ENCODE assay signal across 9 cellular contexts in the genomic region with DNA sequence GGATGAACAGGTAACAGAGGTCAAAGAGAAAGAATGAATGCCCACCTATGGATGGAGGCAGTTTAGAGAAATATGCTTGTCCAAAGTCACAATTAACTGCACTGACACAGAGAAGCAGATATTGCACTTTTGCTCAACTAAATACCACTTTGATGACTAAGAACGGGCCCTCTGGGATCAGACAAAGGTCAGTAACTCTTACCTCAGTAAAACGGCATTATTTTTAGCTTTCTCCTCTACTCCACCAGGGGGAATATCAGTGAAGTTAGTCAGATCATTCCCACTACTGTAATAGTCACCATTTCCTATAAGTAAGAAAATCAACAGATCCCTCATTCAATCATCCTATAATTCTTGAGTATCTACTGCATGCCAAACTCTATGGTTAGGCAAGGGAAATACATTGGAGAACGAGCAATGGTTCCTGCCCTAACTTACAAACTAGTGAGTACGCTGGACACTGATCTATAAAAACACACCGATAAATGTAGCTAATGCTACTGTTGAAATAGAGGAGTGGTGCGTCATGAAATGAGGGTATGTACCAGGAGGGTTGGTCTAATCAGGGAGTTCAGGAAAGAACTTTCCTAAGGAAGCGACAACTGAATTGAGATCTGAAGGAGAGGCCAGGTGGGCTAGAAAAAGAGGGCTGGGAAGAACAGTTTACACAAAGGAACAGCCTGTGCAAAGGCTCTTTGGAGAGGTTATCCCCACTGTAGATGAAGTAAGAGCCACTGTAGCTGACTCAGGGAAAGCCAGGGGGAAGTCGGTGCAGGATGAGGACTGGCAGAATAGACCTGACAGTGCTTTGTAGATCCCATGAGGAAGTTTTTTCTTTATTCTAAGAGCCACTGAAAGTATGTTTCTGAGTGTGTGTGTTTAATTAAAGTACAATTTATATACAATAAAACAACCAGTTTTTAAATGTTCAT. TPM values are rescaled to one million over a fixed set of nuclear protein-coding genes. Genes with fewer than 3 reads are reported as not detected.
A peak's percentile ranks its signal among the peaks of the same experiment; 100 is the strongest.
DNase-seq lines count a peak whose midpoint lies in the region; ATAC-seq and TF ChIP-seq lines count a peak whose summit lies in the region.
"Had no signal": no experiment of that assay in that cellular context is flagged by ENCODE, and none has a peak within 500 bp of the region (broad histone marks: within the 10 kb centered on the region; RNA-seq: fewer than 3 reads in every experiment).

No MANE protein-coding gene starts in this region.

- 71 to 74% (median 72%) methylated on average over 8 of the region's 8 CpGs for WGBS in ovary, 3 donors

- peak; percentile 45 to 50 for TF ChIP-seq CTCF in fibroblast of lung (conservative IDR thresholded peaks at IDR 0.05 in 1 of 2, IDR thresholded peaks at IDR 0.05 in 1 of 2; ENCODE audit: low read depth in 1 of 2, low read length in 2 of 2)
- peak in 2 of 3 donors; percentile 16 to 42 for TF ChIP-seq CTCF in ovary (IDR thresholded peaks at IDR 0.05)

- ATAC-seq in HG03378 (IDR thresholded peaks at IDR 0.05; ENCODE audit: unreplicated experiment) (no peak), HG03196 (IDR thresholded peaks at IDR 0.05; ENCODE audit: unreplicated experiment) (no peak)

- intact Hi-C loops in ovary (cut with DNase I) = no loop called here

- H3K27ac ChIP-seq in fibroblast of lung (ENCODE audit: insufficient read depth, low read length) (peak overlapping the region; percentile 43), ovary (no peak overlapping the region)

- no peak overlapping the region for H3K9ac ChIP-seq in fibroblast of lung (ENCODE audit: insufficient read depth, low read length)

- no peak for TF ChIP-seq POLR2A in ovary (IDR thresholded peaks at IDR 0.05)

- peaks cover 16% of the 10 kb centered on the region for H3K4me1 ChIP-seq in fibroblast of lung (ENCODE audit: control insufficient read depth, extremely low read depth, insufficient read depth, low read length)
- H3K4me1 ChIP-seq in ovary (ENCODE audit: insufficient read depth) = no peaks in the 10 kb centered on the region

- H3K9me3 ChIP-seq in fibroblast of lung (ENCODE audit: control insufficient read depth, insufficient read depth, low read depth, low read length) (no peaks in the 10 kb centered on the region), ovary (no peaks in the 10 kb centered on the region)

- no peaks in the 10 kb centered on the region for H4K20me1 ChIP-seq in fibroblast of lung (ENCODE audit: control insufficient read depth, extremely low read depth, insufficient read depth, low read length)

- H3K4me3 ChIP-seq in fibroblast of lung (replicated peaks in 1 of 4; ENCODE audit: control extremely low read depth in 1 of 4, insufficient read depth in 1 of 4, low read depth in 3 of 4, low read length in 4 of 4) = no peak overlapping the region
- no peak overlapping the region for H3K4me3 ChIP-seq in ovary

- peaks cover 7% of the 10 kb centered on the region for H3K36me3 ChIP-seq in fibroblast of lung (ENCODE audit: control insufficient read depth, insufficient read depth, low read length)
- no peaks in the 10 kb centered on the region for H3K36me3 ChIP-seq in ovary

- DNase-seq in EL (peak; percentile 92), RPMI7951 (ENCODE audit: low read depth) (peak; percentile 85), fibroblast of lung (ENCODE audit: low read depth in 2 of 2) (peak; percentile 91 to 93), ovary (peak in 2 of 5 donors; percentile 23 to 32), NCI-H2196 treated with DMSO at 0.1 percent for 48 hours (lab: John Stamatoyannopoulos, UW; ENCODE audit: unreplicated experiment) (no peak), DMS114 treated with DMSO at 0.1 percent for 48 hours (lab: John Stamatoyannopoulos, UW; ENCODE audit: unreplicated experiment) (no peak)
- DNase-seq: NCI-H524 treated with DMSO at 0.1 percent for 48 hours had no signal

- no peak overlapping the region for H2AFZ ChIP-seq in fibroblast of lung (ENCODE audit: low read length)

- TF ChIP-seq EP300 in ovary (IDR thresholded peaks at IDR 0.05) = no peak

- H3K4me2 ChIP-seq in fibroblast of lung (ENCODE audit: extremely low read depth, insufficient read depth, low read length) = peak overlapping the region; percentile 51

- H3K27me3 ChIP-seq in fibroblast of lung (ENCODE audit: control insufficient read depth, insufficient read depth, low read length) (no peaks in the 10 kb centered on the region), ovary (no peaks in the 10 kb centered on the region)

- no peaks in the 10 kb centered on the region for H3K79me2 ChIP-seq in fibroblast of lung (ENCODE audit: control insufficient read depth, insufficient read depth, low read length)

RNA-seq across cellular contexts. Expression of gene ECI2, which starts 9.2 kb away (rescaled TPM):
- total RNA-seq in RPMI7951 (2014; rRNA removed; shearing (Covaris generic)) = 154 and 176 TPM in 2 replicates
- 91.4 and 157 TPM in 2 replicates for total RNA-seq in fibroblast of lung
- 85.2 and 130 TPM in 2 replicates for polyA plus RNA-seq in fibroblast of lung
- polyA plus RNA-seq in fibroblast of lung (2012) = 107 and 162 TPM in 2 replicates
- polyA minus RNA-seq in fibroblast of lung (ENCODE audit: low replicate concordance) = 37.0 and 76.5 TPM in 2 replicates
- total RNA-seq in ovary = 10 to 100 TPM; 52.0 to 80.0 (median 67.1) TPM
- 100 to 1,000 TPM in 1 of 2 donors, 10 to 100 TPM in 1; 59.1 to 141 TPM for polyA plus RNA-seq in ovary

RNA-seq across cellular contexts. Expression of gene FAM217A, which starts 47.3 kb away (rescaled TPM):
- not detected in 2 replicates for total RNA-seq in RPMI7951 (2014; rRNA removed; shearing (Covaris generic))
- total RNA-seq in fibroblast of lung (not detected in 2 replicates), ovary (not detected)
- polyA plus RNA-seq in fibroblast of lung (not detected in 2 replicates), ovary (not detected)
- not detected in 2 replicates for polyA plus RNA-seq in fibroblast of lung (2012)
- not detected in 2 replicates for polyA minus RNA-seq in fibroblast of lung (ENCODE audit: low replicate concordance)

Comparison
In these comparisons a context has a peak if more than half of its experiments do, and no peak if none do; other contexts are left out.
1. DNase-seq: peak in EL (single experiment), RPMI7951 (single experiment) and fibroblast of lung (2 of 2); none in NCI-H2196 treated with DMSO at 0.1 percent for 48 hours (single experiment) and DMS114 treated with DMSO at 0.1 percent for 48 hours (single experiment).